In genomic region chr12:92989715-92990484, GRCh38 we compare ENCODE assay signal across 1 cellular context.
A peak's percentile ranks its signal among the peaks of the same experiment; 100 is the strongest.
TF ChIP-seq lines count a peak whose summit lies in the region.

No MANE protein-coding gene starts in this region.

TF ChIP-seq in HepG2, 621 proteins besides CTCF, POLR2A, EP300 and RAD21 (continued from another document and continues in another):
- TF ChIP-seq KIAA2018 (CRISPR knock-in tag; IDR thresholded peaks at IDR 0.05; ENCODE audit: borderline replicate concordance) = no peak
- TF ChIP-seq ZNF24 (IDR thresholded peaks at IDR 0.05) = no peak
- no peak for TF ChIP-seq NFRKB (IDR thresholded peaks at IDR 0.05)
- TF ChIP-seq SOX13 (IDR thresholded peaks at IDR 0.05) = no peak
- TF ChIP-seq SOX13 (CRISPR knock-in tag; conservative IDR thresholded peaks at IDR 0.05 in 1 of 2, IDR thresholded peaks at IDR 0.05 in 1 of 2) = peak in 1 of 2 experiments; percentile 55; a peak in 2 of 4 replicates
- TF ChIP-seq ZNF142 (CRISPR knock-in tag; IDR thresholded peaks at IDR 0.05) = no peak
- no peak for TF ChIP-seq KDM3A (CRISPR knock-in tag; IDR thresholded peaks at IDR 0.05; ENCODE audit: low read depth)
- TF ChIP-seq ZGPAT (CRISPR knock-in tag; IDR thresholded peaks at IDR 0.05) = no peak
- no peak for TF ChIP-seq THYN1 (CRISPR knock-in tag; IDR thresholded peaks at IDR 0.05; ENCODE audit: borderline replicate concordance, low read depth)
- no peak for TF ChIP-seq ZNF768 (CRISPR knock-in tag; IDR thresholded peaks at IDR 0.05)
- TF ChIP-seq ATF4 (CRISPR knock-in tag; IDR thresholded peaks at IDR 0.05) = no peak
- no peak for TF ChIP-seq REST (IDR thresholded peaks at IDR 0.05; ENCODE audit: borderline replicate concordance in 1 of 2, low read depth in 1 of 2, low read length in 2 of 2)
- TF ChIP-seq CREBL2 (CRISPR knock-in tag; IDR thresholded peaks at IDR 0.05; ENCODE audit: borderline replicate concordance) = no peak
- TF ChIP-seq ATF7 (IDR thresholded peaks at IDR 0.05) = peak; percentile 54
- TF ChIP-seq ATF7 (CRISPR knock-in tag; IDR thresholded peaks at IDR 0.05) = no peak
- TF ChIP-seq ZKSCAN1 (IDR thresholded peaks at IDR 0.05; ENCODE audit: low read length) = no peak
- TF ChIP-seq GATAD2A (CRISPR knock-in tag; IDR thresholded peaks at IDR 0.05) = peak; percentile 36; the same call in 1 of the 2 replicates
- no peak for TF ChIP-seq ZBTB4 (CRISPR knock-in tag; IDR thresholded peaks at IDR 0.05; ENCODE audit: borderline replicate concordance)
- TF ChIP-seq ZNF773 (CRISPR knock-in tag; IDR thresholded peaks at IDR 0.05; ENCODE audit: borderline replicate concordance) = no peak
- no peak for TF ChIP-seq SCMH1 (CRISPR knock-in tag; IDR thresholded peaks at IDR 0.05; ENCODE audit: borderline replicate concordance)
- TF ChIP-seq ZC3H13 (CRISPR knock-in tag; IDR thresholded peaks at IDR 0.05) = no peak
- no peak for TF ChIP-seq NFKB2 (CRISPR knock-in tag; IDR thresholded peaks at IDR 0.05; ENCODE audit: borderline replicate concordance)
- no peak for TF ChIP-seq HCFC1 (IDR thresholded peaks at IDR 0.05; ENCODE audit: low read depth, low read length)
- no peak for TF ChIP-seq AKAP8 (CRISPR knock-in tag; IDR thresholded peaks at IDR 0.05)
- no peak for TF ChIP-seq ZNF513 (CRISPR knock-in tag; conservative IDR thresholded peaks at IDR 0.05)
- TF ChIP-seq SNRNP70 (IDR thresholded peaks at IDR 0.05; ENCODE audit: low read depth, low read length) = no peak
